ENCODE assay signal across 22 cellular contexts in genomic region chr6:38272222-38272621, GRCh38.
"Had no signal": no experiment of that assay in that cellular context is flagged by ENCODE, and none has a peak within 500 bp of the region (broad histone marks: within the 10 kb centered on the region; RNA-seq: fewer than 3 reads in every experiment).

No MANE protein-coding gene starts in this region.

- H3K4me1 ChIP-seq: left lung had no signal

- H3K27me3 ChIP-seq: left lung, neural progenitor cell had no signal

- H3K36me3 Mint-ChIP-seq: natural killer cell, WTC11 had no signal

- DNase-seq: activated CD4-positive, alpha-beta T cell treated with anti-CD3 and anti-CD28 coated beads for 1 hour; activated CD4-positive, alpha-beta T cell treated with anti-CD3 and anti-CD28 coated beads, Interleukin-2, amount 10 ng/mL, durations not matched to agents 7 days and 5 days; activated CD8-positive, alpha-beta T cell treated with anti-CD3 and anti-CD28 coated beads for 36 hours; activated gamma-delta T cell treated with Interleukin-2 at 50 U/mL for 16 hours; activated naive CD4-positive, alpha-beta T cell treated with anti-CD3 and anti-CD28 coated beads, Interleukin-2, amount 50 U/mL, for 16 hours; activated T-cell treated with anti-CD3 and anti-CD28 coated beads, Interleukin-2, amount 50 U/mL, for 4 hours; amniotic stem cell; caudate nucleus; left lung; lower lobe of right lung; mesenchymal stem cell; natural killer cell; occipital lobe; posterior cingulate gyrus; right cardiac atrium; stimulated activated CD4-positive, alpha-beta T cell treated with anti-CD3 and anti-CD28 coated beads, Interleukin-2, amount 100 ng/mL, for 48 hours; stimulated activated naive CD8-positive, alpha-beta T cell treated with anti-CD3 and anti-CD28 coated beads, Interleukin-15, Interleukin-2, amounts not matched to agents 100 U/mL and 50 U/mL, for 24 hours; trophoblast cell had no signal

- H3K27me3 Mint-ChIP-seq: activated CD4-positive, alpha-beta T cell treated with anti-CD3 and anti-CD28 coated beads, Interleukin-2, amount 10 ng/mL, durations not matched to agents 7 days and 5 days; activated CD8-positive, alpha-beta T cell treated with anti-CD3 and anti-CD28 coated beads for 36 hours; activated T-helper 17 cell treated with anti-CD3 and anti-CD28 coated beads, Interleukin-2, amount 50 U/mL, for 72 hours had no signal

- H3K4me3 Mint-ChIP-seq: activated CD4-positive, alpha-beta T cell treated with anti-CD3 and anti-CD28 coated beads, Interleukin-2, amount 10 ng/mL, durations not matched to agents 7 days and 5 days; activated CD8-positive, alpha-beta T cell treated with anti-CD3 and anti-CD28 coated beads for 36 hours; activated T-cell treated with anti-CD3 and anti-CD28 coated beads, Interleukin-2, amount 50 U/mL, for 4 hours; activated T-helper 17 cell treated with anti-CD3 and anti-CD28 coated beads, Interleukin-2, amount 50 U/mL, for 72 hours; natural killer cell; neural progenitor cell; WTC11 had no signal

- H3K4me2 ChIP-seq: neural progenitor cell had no signal

- ATAC-seq: activated CD8-positive, alpha-beta T cell treated with anti-CD3 and anti-CD28 coated beads for 36 hours; activated T-cell treated with anti-CD3 and anti-CD28 coated beads, Interleukin-2, amount 50 U/mL, for 4 hours; activated T-helper 17 cell treated with anti-CD3 and anti-CD28 coated beads, Interleukin-2, amount 50 U/mL, for 72 hours; left lung; lower lobe of right lung; natural killer cell; right cardiac atrium; stimulated activated naive CD8-positive, alpha-beta T cell treated with anti-CD3 and anti-CD28 coated beads, Interleukin-15, Interleukin-2, amounts not matched to agents 100 U/mL and 50 U/mL, for 24 hours; WTC11 had no signal

- H2AFZ ChIP-seq: neural progenitor cell had no signal

- H3K9me3 Mint-ChIP-seq: activated CD4-positive, alpha-beta T cell treated with anti-CD3 and anti-CD28 coated beads, Interleukin-2, amount 10 ng/mL, durations not matched to agents 7 days and 5 days; activated CD8-positive, alpha-beta T cell treated with anti-CD3 and anti-CD28 coated beads for 36 hours; activated T-cell treated with anti-CD3 and anti-CD28 coated beads, Interleukin-2, amount 50 U/mL, for 4 hours; activated T-helper 17 cell treated with anti-CD3 and anti-CD28 coated beads, Interleukin-2, amount 50 U/mL, for 72 hours; natural killer cell; neural progenitor cell; WTC11 had no signal

- H3K27ac ChIP-seq: left lung, lower lobe of right lung, neural progenitor cell, thoracic aorta had no signal

- H3K36me3 ChIP-seq: left lung, lower lobe of right lung, neural progenitor cell, thoracic aorta had no signal

- H3K27ac Mint-ChIP-seq: activated CD4-positive, alpha-beta T cell treated with anti-CD3 and anti-CD28 coated beads, Interleukin-2, amount 10 ng/mL, durations not matched to agents 7 days and 5 days; activated CD8-positive, alpha-beta T cell treated with anti-CD3 and anti-CD28 coated beads for 36 hours; activated T-helper 17 cell treated with anti-CD3 and anti-CD28 coated beads, Interleukin-2, amount 50 U/mL, for 72 hours; natural killer cell; neural progenitor cell; WTC11 had no signal

- H3K9me3 ChIP-seq: left lung, lower lobe of right lung, thoracic aorta had no signal

- H3K4me3 ChIP-seq: left lung, lower lobe of right lung, neural progenitor cell, thoracic aorta had no signal
